8 cellular contexts compared by ENCODE assay signal in the genomic region with DNA sequence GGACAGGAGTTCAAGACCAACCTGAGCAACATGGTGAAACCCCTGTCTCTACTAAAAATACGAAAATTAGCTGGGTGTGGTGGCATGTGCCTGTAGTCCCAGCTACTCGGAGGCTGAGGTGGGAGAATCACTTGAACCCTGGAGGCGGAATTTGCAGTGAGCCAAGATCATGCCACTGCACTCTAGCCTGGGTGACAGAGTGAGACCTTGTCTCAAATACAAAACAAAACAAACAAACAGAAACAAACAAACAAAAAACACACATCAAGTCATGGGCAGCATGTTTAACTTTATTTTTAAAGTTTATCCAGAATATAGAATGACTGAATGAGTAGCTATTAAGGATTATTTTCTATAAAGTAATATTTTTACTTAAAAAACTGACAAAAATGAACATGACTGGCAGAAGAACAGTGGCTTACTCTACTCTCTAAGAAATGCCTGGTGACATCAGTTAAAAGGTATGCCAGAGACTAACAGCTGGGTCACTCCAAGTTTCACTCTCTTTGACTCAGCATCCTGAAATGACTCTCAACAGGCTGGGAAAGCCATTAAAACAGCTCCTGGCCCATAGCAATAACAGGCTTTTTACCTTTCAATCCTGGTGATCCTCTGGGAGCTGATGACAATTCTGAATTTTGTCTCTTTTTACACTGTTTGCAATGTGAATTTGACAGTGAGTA.
DNase-seq lines count a peak whose midpoint lies in the region; ATAC-seq and TF ChIP-seq lines count a peak whose summit lies in the region.

No MANE protein-coding gene starts in this region.

- peak overlapping the region in 6 of 11 experiments; percentile 19 to 74 (median 58); a peak in 7 of 22 replicates for H3K4me2 ChIP-seq in BLaER1 treated with 17β-estradiol and CSF1 and Interleukin-3, amounts not matched to agents 10 nM and 100 nM

- DNase-seq in hepatic stellate cell (ENCODE audit: low spot score) (peak; percentile 75), thyroid gland (peak; percentile 10 to 23), posterior cingulate gyrus (no peak)
- no peak for DNase-seq in stimulated activated CD8-positive, alpha-beta memory T cell treated with anti-CD3 and anti-CD28 coated beads, Interleukin-4, amount 100 ng/mL, for 48 hours

- H3K4me3 ChIP-seq in BLaER1 treated with 17β-estradiol and CSF1 and Interleukin-3, amounts not matched to agents 10 nM and 100 nM, result no peak overlapping the region
- no peak overlapping the region for H3K4me3 ChIP-seq in thyroid gland (replicated peaks in 1 of 3)

- WGBS in thyroid gland, 2 donors, result 89 to 98% methylated on average over 3 of the region's 3 CpGs

- H3K9me3 ChIP-seq in BLaER1 treated with 17β-estradiol and CSF1 and Interleukin-3, amounts not matched to agents 10 nM and 100 nM (replicated peaks in 1 of 11), result no peaks in the 10 kb centered on the region
- H3K9me3 ChIP-seq in thyroid gland, result no peaks in the 10 kb centered on the region

- H4K20me1 ChIP-seq in BLaER1 treated with 17β-estradiol and CSF1 and Interleukin-3, amounts not matched to agents 10 nM and 100 nM, result no peaks in the 10 kb centered on the region

- no peak for TF ChIP-seq CTCF in thyroid gland (IDR thresholded peaks at IDR 0.05)

- intact Hi-C loops in thyroid gland (cut with DNase I), result no loop called here
- intact Hi-C loops in posterior cingulate gyrus (cut with DNase I), result no loop called here

- no peak overlapping the region for H3K9ac ChIP-seq in BLaER1 treated with 17β-estradiol and CSF1 and Interleukin-3, amounts not matched to agents 10 nM and 100 nM

- peaks cover 9 to 54% (median 47%) of the 10 kb centered on the region in 10 experiments for H3K4me1 ChIP-seq in BLaER1 treated with 17β-estradiol and CSF1 and Interleukin-3, amounts not matched to agents 10 nM and 100 nM
- peaks cover 15 to 17% of the 10 kb centered on the region in 2 donors for H3K4me1 ChIP-seq in thyroid gland

- no peaks in the 10 kb centered on the region for H3K27me3 ChIP-seq in BLaER1 treated with 17β-estradiol and CSF1 and Interleukin-3, amounts not matched to agents 10 nM and 100 nM
- H3K27me3 ChIP-seq in thyroid gland, result no peaks in the 10 kb centered on the region

- no peak for TF ChIP-seq POLR2A in thyroid gland (IDR thresholded peaks at IDR 0.05)

- ATAC-seq in GM19372 (IDR thresholded peaks at IDR 0.05; ENCODE audit: low read depth, unreplicated experiment) (peak; percentile 71), HG03280 (IDR thresholded peaks at IDR 0.05; ENCODE audit: unreplicated experiment) (peak; percentile 84), SK-N-SH treated with all-trans-retinoic acid at 6 μM for 48 hours (peak; percentile 96)

- H3K27ac ChIP-seq in BLaER1 treated with 17β-estradiol and CSF1 and Interleukin-3, amounts not matched to agents 10 nM and 100 nM, result peak overlapping the region in 4 of 11 experiments; percentile 14 to 73 (median 44); a peak in 4 of 22 replicates
- peak overlapping the region in 2 of 3 donors; percentile 66 for H3K27ac ChIP-seq in thyroid gland

- no peaks in the 10 kb centered on the region for H3K36me3 ChIP-seq in BLaER1 treated with 17β-estradiol and CSF1 and Interleukin-3, amounts not matched to agents 10 nM and 100 nM
- no peaks in the 10 kb centered on the region for H3K36me3 ChIP-seq in thyroid gland

TF ChIP-seq in SK-N-SH treated with all-trans-retinoic acid at 6 μM for 48 hours, 23 proteins besides CTCF, POLR2A, EP300 and RAD21:
- TF ChIP-seq, protein P1, sequence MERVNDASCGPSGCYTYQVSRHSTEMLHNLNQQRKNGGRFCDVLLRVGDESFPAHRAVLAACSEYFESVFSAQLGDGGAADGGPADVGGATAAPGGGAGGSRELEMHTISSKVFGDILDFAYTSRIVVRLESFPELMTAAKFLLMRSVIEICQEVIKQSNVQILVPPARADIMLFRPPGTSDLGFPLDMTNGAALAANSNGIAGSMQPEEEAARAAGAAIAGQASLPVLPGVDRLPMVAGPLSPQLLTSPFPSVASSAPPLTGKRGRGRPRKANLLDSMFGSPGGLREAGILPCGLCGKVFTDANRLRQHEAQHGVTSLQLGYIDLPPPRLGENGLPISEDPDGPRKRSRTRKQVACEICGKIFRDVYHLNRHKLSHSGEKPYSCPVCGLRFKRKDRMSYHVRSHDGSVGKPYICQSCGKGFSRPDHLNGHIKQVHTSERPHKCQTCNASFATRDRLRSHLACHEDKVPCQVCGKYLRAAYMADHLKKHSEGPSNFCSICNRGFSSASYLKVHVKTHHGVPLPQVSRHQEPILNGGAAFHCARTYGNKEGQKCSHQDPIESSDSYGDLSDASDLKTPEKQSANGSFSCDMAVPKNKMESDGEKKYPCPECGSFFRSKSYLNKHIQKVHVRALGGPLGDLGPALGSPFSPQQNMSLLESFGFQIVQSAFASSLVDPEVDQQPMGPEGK (CRISPR knock-in tag; IDR thresholded peaks at IDR 0.05; ENCODE audit: borderline replicate concordance), result no peak
- TF ChIP-seq, protein P2, sequence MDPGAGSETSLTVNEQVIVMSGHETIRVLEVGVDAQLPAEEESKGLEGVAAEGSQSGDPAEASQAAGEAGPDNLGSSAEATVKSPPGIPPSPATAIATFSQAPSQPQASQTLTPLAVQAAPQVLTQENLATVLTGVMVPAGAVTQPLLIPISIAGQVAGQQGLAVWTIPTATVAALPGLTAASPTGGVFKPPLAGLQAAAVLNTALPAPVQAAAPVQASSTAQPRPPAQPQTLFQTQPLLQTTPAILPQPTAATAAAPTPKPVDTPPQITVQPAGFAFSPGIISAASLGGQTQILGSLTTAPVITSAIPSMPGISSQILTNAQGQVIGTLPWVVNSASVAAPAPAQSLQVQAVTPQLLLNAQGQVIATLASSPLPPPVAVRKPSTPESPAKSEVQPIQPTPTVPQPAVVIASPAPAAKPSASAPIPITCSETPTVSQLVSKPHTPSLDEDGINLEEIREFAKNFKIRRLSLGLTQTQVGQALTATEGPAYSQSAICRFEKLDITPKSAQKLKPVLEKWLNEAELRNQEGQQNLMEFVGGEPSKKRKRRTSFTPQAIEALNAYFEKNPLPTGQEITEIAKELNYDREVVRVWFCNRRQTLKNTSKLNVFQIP (CRISPR knock-in tag; IDR thresholded peaks at IDR 0.05; ENCODE audit: borderline replicate concordance, low read depth), result no peak
- TF ChIP-seq ESRRG (CRISPR knock-in tag; IDR thresholded peaks at IDR 0.05) (no peak), OSR1 (CRISPR knock-in tag; IDR thresholded peaks at IDR 0.05) (no peak), CSDC2 (CRISPR knock-in tag; IDR thresholded peaks at IDR 0.05) (no peak), RARB (CRISPR knock-in tag; IDR thresholded peaks at IDR 0.05) (no peak), ISL1 (CRISPR knock-in tag; IDR thresholded peaks at IDR 0.05) (no peak; the same call in 1 of the 2 replicates), ZFP3 (CRISPR knock-in tag; IDR thresholded peaks at IDR 0.05) (no peak), ZC3H10 (CRISPR knock-in tag; IDR thresholded peaks at IDR 0.05) (no peak), BACH2 (CRISPR knock-in tag; IDR thresholded peaks at IDR 0.05; ENCODE audit: borderline replicate concordance) (no peak), ZNF565 (CRISPR knock-in tag; conservative IDR thresholded peaks at IDR 0.05; ENCODE audit: low read depth) (no peak), PPARA (CRISPR knock-in tag; IDR thresholded peaks at IDR 0.05; ENCODE audit: borderline replicate concordance) (no peak), TCF4 (CRISPR knock-in tag; IDR thresholded peaks at IDR 0.05; ENCODE audit: borderline replicate concordance) (no peak), ARNTL (CRISPR knock-in tag; IDR thresholded peaks at IDR 0.05; ENCODE audit: borderline replicate concordance, low read depth) (no peak), ZFP30 (CRISPR knock-in tag; IDR thresholded peaks at IDR 0.05) (no peak), ZNF70 (CRISPR knock-in tag; IDR thresholded peaks at IDR 0.05) (no peak), GLIS3 (CRISPR knock-in tag; IDR thresholded peaks at IDR 0.05) (no peak)
- TF ChIP-seq, protein P3, sequence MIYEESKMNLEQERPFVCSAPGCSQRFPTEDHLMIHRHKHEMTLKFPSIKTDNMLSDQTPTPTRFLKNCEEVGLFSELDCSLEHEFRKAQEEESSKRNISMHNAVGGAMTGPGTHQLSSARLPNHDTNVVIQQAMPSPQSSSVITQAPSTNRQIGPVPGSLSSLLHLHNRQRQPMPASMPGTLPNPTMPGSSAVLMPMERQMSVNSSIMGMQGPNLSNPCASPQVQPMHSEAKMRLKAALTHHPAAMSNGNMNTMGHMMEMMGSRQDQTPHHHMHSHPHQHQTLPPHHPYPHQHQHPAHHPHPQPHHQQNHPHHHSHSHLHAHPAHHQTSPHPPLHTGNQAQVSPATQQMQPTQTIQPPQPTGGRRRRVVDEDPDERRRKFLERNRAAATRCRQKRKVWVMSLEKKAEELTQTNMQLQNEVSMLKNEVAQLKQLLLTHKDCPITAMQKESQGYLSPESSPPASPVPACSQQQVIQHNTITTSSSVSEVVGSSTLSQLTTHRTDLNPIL (CRISPR knock-in tag; IDR thresholded peaks at IDR 0.05; ENCODE audit: low read depth), result no peak
- TF ChIP-seq, protein P4, sequence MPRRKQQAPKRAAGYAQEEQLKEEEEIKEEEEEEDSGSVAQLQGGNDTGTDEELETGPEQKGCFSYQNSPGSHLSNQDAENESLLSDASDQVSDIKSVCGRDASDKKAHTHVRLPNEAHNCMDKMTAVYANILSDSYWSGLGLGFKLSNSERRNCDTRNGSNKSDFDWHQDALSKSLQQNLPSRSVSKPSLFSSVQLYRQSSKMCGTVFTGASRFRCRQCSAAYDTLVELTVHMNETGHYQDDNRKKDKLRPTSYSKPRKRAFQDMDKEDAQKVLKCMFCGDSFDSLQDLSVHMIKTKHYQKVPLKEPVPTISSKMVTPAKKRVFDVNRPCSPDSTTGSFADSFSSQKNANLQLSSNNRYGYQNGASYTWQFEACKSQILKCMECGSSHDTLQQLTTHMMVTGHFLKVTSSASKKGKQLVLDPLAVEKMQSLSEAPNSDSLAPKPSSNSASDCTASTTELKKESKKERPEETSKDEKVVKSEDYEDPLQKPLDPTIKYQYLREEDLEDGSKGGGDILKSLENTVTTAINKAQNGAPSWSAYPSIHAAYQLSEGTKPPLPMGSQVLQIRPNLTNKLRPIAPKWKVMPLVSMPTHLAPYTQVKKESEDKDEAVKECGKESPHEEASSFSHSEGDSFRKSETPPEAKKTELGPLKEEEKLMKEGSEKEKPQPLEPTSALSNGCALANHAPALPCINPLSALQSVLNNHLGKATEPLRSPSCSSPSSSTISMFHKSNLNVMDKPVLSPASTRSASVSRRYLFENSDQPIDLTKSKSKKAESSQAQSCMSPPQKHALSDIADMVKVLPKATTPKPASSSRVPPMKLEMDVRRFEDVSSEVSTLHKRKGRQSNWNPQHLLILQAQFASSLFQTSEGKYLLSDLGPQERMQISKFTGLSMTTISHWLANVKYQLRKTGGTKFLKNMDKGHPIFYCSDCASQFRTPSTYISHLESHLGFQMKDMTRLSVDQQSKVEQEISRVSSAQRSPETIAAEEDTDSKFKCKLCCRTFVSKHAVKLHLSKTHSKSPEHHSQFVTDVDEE (CRISPR knock-in tag; IDR thresholded peaks at IDR 0.05), result no peak

Comparison
In these comparisons a context has a peak if more than half of its experiments do, and no peak if none do; other contexts are left out.
1. DNase-seq: peak in hepatic stellate cell (single experiment) and thyroid gland (2 of 2); none in stimulated activated CD8-positive, alpha-beta memory T cell treated with anti-CD3 and anti-CD28 coated beads, Interleukin-4, amount 100 ng/mL, for 48 hours (single experiment) and posterior cingulate gyrus (0 of 10).
2. Peak in every context shown above with its lines, with median percentiles within 50 percentile points of each other: ATAC-seq.